ENCODE assay signal across 35 cellular contexts in genomic region chr7:103823084-103823483, GRCh38.
"Had no signal": no experiment of that assay in that cellular context is flagged by ENCODE, and none has a peak within 500 bp of the region (broad histone marks: within the 10 kb centered on the region; RNA-seq: fewer than 3 reads in every experiment).

No MANE protein-coding gene starts in this region.

- H3K4me3 ChIP-seq: MG63 had no signal

- H3K36me3 ChIP-seq: MG63 had no signal

- H3K27me3 ChIP-seq: MG63 had no signal

- DNase-seq: Karpas-422, Kasumi-1, MG63, MM.1S, MV-4-11, NCI-H1048, NCI-H1092, NCI-H1092 treated with DMSO at 0.1 percent for 48 hours, NCI-H1105, NCI-H1105 treated with DMSO at 0.1 percent for 48 hours, NCI-H1417, NCI-H1417 treated with DMSO at 0.1 percent for 48 hours, NCI-H1436, NCI-H1436 treated with DMSO at 0.1 percent for 48 hours, NCI-H146, NCI-H1694, NCI-H1694 treated with DMSO at 0.1 percent for 48 hours, NCI-H187, NCI-H187 treated with DMSO at 0.1 percent for 48 hours, NCI-H1930, NCI-H2029, NCI-H2029 treated with DMSO at 0.1 percent for 48 hours, NCI-H2081, NCI-H2081 treated with DMSO at 0.1 percent for 48 hours, NCI-H2107, NCI-H2171, NCI-H2171 treated with DMSO at 0.1 percent for 48 hours, NCI-H2227 treated with DMSO at 0.1 percent for 48 hours, NCI-H226, NCI-H345, NCI-H446, NCI-H446 treated with DMSO at 0.1 percent for 48 hours, NCI-H510A, NCI-H510A treated with DMSO at 0.1 percent for 48 hours, NCI-H524 had no signal
